11 cellular contexts compared by ENCODE assay signal in the genomic region with DNA sequence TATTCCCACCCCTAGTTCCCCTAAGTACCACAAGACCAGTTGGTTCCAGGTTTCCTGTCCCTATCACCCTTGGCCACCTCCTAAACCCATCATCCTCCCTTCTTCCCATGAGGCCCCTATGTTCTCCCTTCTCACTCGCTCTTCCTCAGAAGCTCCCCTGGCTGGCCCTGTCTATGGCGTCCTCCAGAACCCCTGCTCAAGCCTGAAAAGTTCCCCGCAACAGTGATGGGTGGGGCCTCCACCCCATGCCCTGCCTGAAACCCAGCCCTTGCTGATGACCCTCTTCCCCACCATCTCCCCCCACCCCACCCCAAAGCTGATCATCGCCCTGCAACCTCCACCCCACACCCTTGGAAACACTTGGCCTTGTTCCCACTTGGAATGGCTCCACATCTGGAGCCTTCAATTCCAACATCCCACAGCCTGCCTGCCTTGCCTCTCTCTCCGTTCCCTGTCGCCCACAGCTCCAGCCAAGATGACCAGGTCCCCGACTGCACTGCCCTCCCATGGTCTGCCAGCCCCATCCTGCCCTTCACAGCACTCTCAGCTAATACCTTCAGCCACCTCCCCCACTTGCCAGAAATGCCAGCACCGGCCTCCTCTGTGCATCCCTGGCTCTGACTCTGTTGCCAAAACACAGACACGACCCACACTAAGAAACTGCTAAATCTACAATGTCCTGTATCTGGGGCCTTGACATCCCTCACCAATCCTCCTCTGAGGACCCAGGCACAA. TPM values are rescaled to one million over a fixed set of nuclear protein-coding genes. Genes with fewer than 3 reads are reported as not detected.
DNase-seq lines count a peak whose midpoint lies in the region; ATAC-seq and TF ChIP-seq lines count a peak whose summit lies in the region.
"Had no signal": no experiment of that assay in that cellular context is flagged by ENCODE, and none has a peak within 500 bp of the region (broad histone marks: within the 10 kb centered on the region; RNA-seq: fewer than 3 reads in every experiment).

No MANE protein-coding gene starts in this region.

- TF ChIP-seq CTCF in Peyer's patch (IDR thresholded peaks at IDR 0.05) (no peak), esophagus muscularis mucosa (IDR thresholded peaks at IDR 0.05) (no peak)

- no peaks in the 10 kb centered on the region for H3K9me3 ChIP-seq in Peyer's patch
- no peaks in the 10 kb centered on the region for H3K9me3 ChIP-seq in esophagus muscularis mucosa

- H3K27me3 ChIP-seq in Peyer's patch (no peaks in the 10 kb centered on the region), esophagus muscularis mucosa (no peaks in the 10 kb centered on the region)

- intact Hi-C loops in posterior vena cava (cut with DNase I) (loop anchor here in 1 of 2 donors (5.0 kb wide), 1 partner anchor 114 kb away; no protein-coding TSS in a partner anchor), esophagus muscularis mucosa (cut with DNase I) (no loop called here)

- H3K4me1 ChIP-seq in Peyer's patch, result peaks cover 0 to 23% (median 1%) of the 10 kb centered on the region in 4 donors
- H3K4me1 ChIP-seq in esophagus muscularis mucosa, result peaks cover 0 to 16% (median 0%) of the 10 kb centered on the region in 4 donors

- H3K4me3 ChIP-seq in Peyer's patch (no peak overlapping the region), esophagus muscularis mucosa (no peak overlapping the region)

- TF ChIP-seq POLR2A in Peyer's patch (IDR thresholded peaks at IDR 0.05) (no peak), esophagus muscularis mucosa (IDR thresholded peaks at IDR 0.05; ENCODE audit: low read depth) (no peak)

- no peak for TF ChIP-seq EP300 in esophagus muscularis mucosa (IDR thresholded peaks at IDR 0.05)

- peak overlapping the region in 3 of 4 donors; percentile 14 to 79 (median 68) for H3K27ac ChIP-seq in Peyer's patch
- H3K27ac ChIP-seq in epithelial cell of prostate, result peak overlapping the region; percentile 54
- no peak overlapping the region for H3K27ac ChIP-seq in esophagus muscularis mucosa (replicated peaks in 1 of 4)

- peak; percentile 32 for DNase-seq in D341Med (ENCODE audit: low spot score)
- peak in 1 of 3 donors; percentile 45 for DNase-seq in Peyer's patch
- no peak for DNase-seq in epithelial cell of prostate (ENCODE audit: low read depth, low spot score)
- DNase-seq in posterior vena cava (ENCODE audit: low spot score), result peak; percentile 58
- no peak for DNase-seq in esophagus muscularis mucosa (ENCODE audit: extremely low spot score)
- DNase-seq in NCI-H2171 treated with DMSO at 0.1 percent for 48 hours (lab: John Stamatoyannopoulos, UW), result no peak
- DNase-seq in activated gamma-delta T cell (lab: John Stamatoyannopoulos, UW), result no peak
- DNase-seq: COR-L47; NCI-H1417 treated with DMSO at 0.1 percent for 48 hours; stimulated activated naive CD4-positive, alpha-beta T cell had no signal

- 90% methylated on average over 6 of the region's 9 CpGs for WGBS in esophagus muscularis mucosa

- H3K36me3 ChIP-seq in Peyer's patch (peaks cover 0 to 83% (median 0%) of the 10 kb centered on the region in 3 donors), esophagus muscularis mucosa (peaks cover 0 to 84% (median 78%) of the 10 kb centered on the region in 4 donors)

- no peak for ATAC-seq in GM21390 (IDR thresholded peaks at IDR 0.05; ENCODE audit: unreplicated experiment)

RNA-seq across cellular contexts. Expression of gene OSBPL7, which starts 10.5 kb away (rescaled TPM):
- total RNA-seq in Peyer's patch, result 100 to 1,000 TPM in 1 of 4 donors, 10 to 100 TPM in 3; 31.4 to 104 (median 70.9) TPM
- total RNA-seq in posterior vena cava, result 1 to 10 TPM; 6.4 to 9.8 TPM
- total RNA-seq in esophagus muscularis mucosa, result 1 to 10 TPM; 2.0 to 8.4 (median 4.7) TPM

RNA-seq across cellular contexts. Expression of gene MRPL10, which starts 20.3 kb away (rescaled TPM):
- total RNA-seq in Peyer's patch (10 to 100 TPM; 30.5 to 50.4 (median 34.8) TPM), posterior vena cava (10 to 100 TPM; 23.9 to 28.6 TPM), esophagus muscularis mucosa (10 to 100 TPM; 43.6 to 86.8 (median 63.2) TPM)

RNA-seq across cellular contexts. Expression of gene LRRC46, which starts 20.4 kb away (rescaled TPM):
- total RNA-seq in Peyer's patch, result under 1 TPM in 1 of 4 donors, not detected in 3; 0.40 TPM
- not detected for total RNA-seq in posterior vena cava
- under 1 TPM in 1 of 4 donors, not detected in 3; 0.45 TPM for total RNA-seq in esophagus muscularis mucosa

RNA-seq across cellular contexts. Expression of gene SCRN2, which starts 30.0 kb away (rescaled TPM):
- total RNA-seq in Peyer's patch, result 100 to 1,000 TPM in 2 of 4 donors, 10 to 100 TPM in 2; 56.2 to 126 (median 86.9) TPM
- 10 to 100 TPM; 13.3 to 17.8 TPM for total RNA-seq in posterior vena cava
- 10 to 100 TPM in 3 of 4 donors, 1 to 10 TPM in 1; 9.6 to 34.0 (median 23.1) TPM for total RNA-seq in esophagus muscularis mucosa

RNA-seq across cellular contexts. Expression of gene SP6, which starts 39.9 kb away (rescaled TPM):
- total RNA-seq in Peyer's patch (10 to 100 TPM in 2 of 4 donors, 1 to 10 TPM in 2; 3.3 to 27.0 (median 16.6) TPM), posterior vena cava (under 1 TPM; 0.19 to 0.48 TPM), esophagus muscularis mucosa (under 1 TPM; under 0.01 to 0.71 (median 0.25) TPM)

Comparison
In these comparisons a context has a peak if more than half of its experiments do, and no peak if none do; other contexts are left out.
1. DNase-seq: peak in D341Med (single experiment) and posterior vena cava (single experiment); none in epithelial cell of prostate (single experiment), esophagus muscularis mucosa (single experiment), NCI-H2171 treated with DMSO at 0.1 percent for 48 hours (single experiment) and activated gamma-delta T cell (single experiment).
2. H3K27ac ChIP-seq: peak in Peyer's patch (3 of 4) and epithelial cell of prostate (single experiment); none in esophagus muscularis mucosa (0 of 4).